14 cellular contexts compared by ENCODE assay signal in the genomic region with DNA sequence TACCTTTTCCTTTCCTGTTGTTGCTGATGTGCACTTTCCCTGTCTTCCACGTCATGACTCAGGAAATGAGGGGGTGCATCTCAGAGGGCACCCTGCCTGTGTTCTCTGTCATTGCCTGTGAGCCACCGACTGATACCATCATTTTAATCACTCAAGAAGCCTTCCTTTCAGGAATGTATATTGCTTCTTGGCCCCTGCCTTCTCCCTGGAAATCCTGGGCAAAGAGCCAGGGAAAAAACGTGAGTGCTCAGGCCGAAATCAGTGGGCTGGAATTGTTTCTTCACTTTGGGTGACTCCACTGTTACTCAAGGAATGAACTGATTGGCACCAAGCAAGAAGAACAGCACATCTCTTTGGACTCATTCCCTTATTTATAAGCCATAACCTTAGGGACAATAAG.
DNase-seq lines count a peak whose midpoint lies in the region; ATAC-seq and TF ChIP-seq lines count a peak whose summit lies in the region.
"Had no signal": no experiment of that assay in that cellular context is flagged by ENCODE, and none has a peak within 500 bp of the region (broad histone marks: within the 10 kb centered on the region; RNA-seq: fewer than 3 reads in every experiment).

No MANE protein-coding gene starts in this region.

- H3K4me3 ChIP-seq in CD8-positive, alpha-beta T cell (ENCODE audit: low read depth, low read length): no peak overlapping the region
- H3K4me3 ChIP-seq in GM23338: no peak overlapping the region

- H3K9me2 ChIP-seq in GM23338 (ENCODE audit: insufficient read depth): no peaks in the 10 kb centered on the region

- no peaks in the 10 kb centered on the region for H3K27me3 Mint-ChIP-seq in CD8-positive, alpha-beta T cell (ENCODE audit: low read depth)
- H3K27me3 Mint-ChIP-seq in chondrocyte (ENCODE audit: low read depth) (no peaks in the 10 kb centered on the region), nephron (ENCODE audit: low read depth) (no peaks in the 10 kb centered on the region), GM23338 (ENCODE audit: insufficient read depth, low read depth, poor library complexity) (peaks cover 19% of the 10 kb centered on the region)

- H3K27me3 ChIP-seq in CD8-positive, alpha-beta T cell (ENCODE audit: insufficient read depth, low read length): no peaks in the 10 kb centered on the region
- H3K27me3 ChIP-seq in GM23338 (ENCODE audit: insufficient read depth): no peaks in the 10 kb centered on the region

- H3K27ac ChIP-seq in CD8-positive, alpha-beta T cell (ENCODE audit: low read depth, low read length): no peak overlapping the region
- H3K27ac ChIP-seq in GM23338 (ENCODE audit: low read depth): no peak overlapping the region

- no peaks in the 10 kb centered on the region for H4K20me1 ChIP-seq in GM23338 (replicated peaks; ENCODE audit: insufficient read depth)

- no peak for ATAC-seq in CD8-positive, alpha-beta T cell
- no peak for ATAC-seq in GM23338
- no peak for ATAC-seq in HG03354 (IDR thresholded peaks at IDR 0.05; ENCODE audit: poor library complexity, severe bottlenecking, unreplicated experiment)

- CTCF ChIA-PET in CD8-positive, alpha-beta T cell (lab: Charles Lee): interaction anchor here (1.2 kb wide), 1 partner anchor 124 kb away, joined by 3 read pairs; no protein-coding TSS in a partner anchor

- no peaks in the 10 kb centered on the region for H3K9me3 ChIP-seq in CD8-positive, alpha-beta T cell (ENCODE audit: low read length)

- no peak for TF ChIP-seq CTCF in CD8-positive, alpha-beta T cell (IDR thresholded peaks at IDR 0.05)
- no peak for TF ChIP-seq CTCF in chondrocyte (IDR thresholded peaks at IDR 0.05)
- no peak for TF ChIP-seq CTCF in nephron (IDR thresholded peaks at IDR 0.05; ENCODE audit: unreplicated experiment in 3 of 3)
- TF ChIP-seq CTCF in GM23338 (conservative IDR thresholded peaks at IDR 0.05; ENCODE audit: low read depth in 2 of 2): no peak

- DNase-seq in CD8-positive, alpha-beta T cell: no peak
- DNase-seq in LoVo (ENCODE audit: low spot score): peak; percentile 29
- no peak for DNase-seq in chondrocyte (ENCODE audit: low spot score)
- no peak for DNase-seq in GM23338 (ENCODE audit: low spot score)
- DNase-seq in GF-D8 (lab: John Stamatoyannopoulos, UW): no peak
- DNase-seq in cardiac septum (ENCODE audit: low spot score): no peak
- DNase-seq: amniotic stem cell; DMS79; erythroblast; NCI-H510A treated with DMSO at 0.1 percent for 48 hours; occipital lobe; stimulated activated CD4-positive, alpha-beta T cell treated with anti-CD3 and anti-CD28 coated beads, Interleukin-4, amount 100 ng/mL, for 4 hours had no signal

- POLR2A ChIA-PET in CD8-positive, alpha-beta T cell (lab: Charles Lee): interaction anchor here (0.7 to 0.9 kb wide), 3 partner anchors 30 to 126 kb away, joined by 3 to 5 read pairs (median 3); a partner anchor contains a TSS

- H3K27ac Mint-ChIP-seq in CD8-positive, alpha-beta T cell: peak overlapping the region; percentile 11
- H3K27ac Mint-ChIP-seq in chondrocyte (ENCODE audit: unreplicated experiment): peak overlapping the region; percentile 84
- peak overlapping the region in 2 of 3 experiments; percentile 57 to 95 for H3K27ac Mint-ChIP-seq in nephron
- H3K27ac Mint-ChIP-seq in GM23338: no peak overlapping the region

- no peaks in the 10 kb centered on the region for H3F3A ChIP-seq in GM23338 (replicated peaks; ENCODE audit: low read depth)

- H3K4me1 ChIP-seq in CD8-positive, alpha-beta T cell (ENCODE audit: insufficient read depth, low read length): peaks cover 52% of the 10 kb centered on the region
- H3K4me1 ChIP-seq in GM23338 (ENCODE audit: insufficient read depth): peaks cover 15% of the 10 kb centered on the region

- no peak overlapping the region for H2AFZ ChIP-seq in GM23338

- H3K4me2 ChIP-seq in GM23338: no peak overlapping the region

- intact Hi-C loops in CD8-positive, alpha-beta T cell (cut with DNase I, micrococcal nuclease): loop anchor here in 1 of 2 experiments (10.0 kb wide), 1 partner anchor 201 kb away; no protein-coding TSS in a partner anchor
- intact Hi-C loops in cardiac septum (cut with DNase I): no loop called here

- no peaks in the 10 kb centered on the region for H3K9me3 Mint-ChIP-seq in CD8-positive, alpha-beta T cell
- H3K9me3 Mint-ChIP-seq in chondrocyte (ENCODE audit: low read depth) (no peaks in the 10 kb centered on the region), nephron (peaks cover 5% of the 10 kb centered on the region), GM23338 (peaks cover 10% of the 10 kb centered on the region)

- no peaks in the 10 kb centered on the region for H3K36me3 Mint-ChIP-seq in CD8-positive, alpha-beta T cell
- H3K36me3 Mint-ChIP-seq in chondrocyte (ENCODE audit: low read depth) (no peaks in the 10 kb centered on the region), nephron (ENCODE audit: low read depth) (peaks cover 4% of the 10 kb centered on the region), GM23338 (ENCODE audit: low read depth) (peaks cover 6% of the 10 kb centered on the region; the same call in 2 of the 3 replicates)

- H3K4me1 Mint-ChIP-seq in CD8-positive, alpha-beta T cell (ENCODE audit: low read depth): peaks cover 59% of the 10 kb centered on the region
- peaks cover 71% of the 10 kb centered on the region for H3K4me1 Mint-ChIP-seq in chondrocyte (ENCODE audit: low read depth)
- H3K4me1 Mint-ChIP-seq in nephron: peaks cover 45% of the 10 kb centered on the region
- H3K4me1 Mint-ChIP-seq in GM23338: peaks cover 18% of the 10 kb centered on the region

- no peak overlapping the region for H3K4me3 Mint-ChIP-seq in CD8-positive, alpha-beta T cell
- H3K4me3 Mint-ChIP-seq in chondrocyte (ENCODE audit: unreplicated experiment) (no peak overlapping the region), nephron (no peak overlapping the region), GM23338 (no peak overlapping the region)

- no peaks in the 10 kb centered on the region for H3K36me3 ChIP-seq in CD8-positive, alpha-beta T cell (ENCODE audit: insufficient read depth, low read length)
- H3K36me3 ChIP-seq in GM23338 (ENCODE audit: insufficient read depth): no peaks in the 10 kb centered on the region

- H3K79me2 ChIP-seq in GM23338 (replicated peaks; ENCODE audit: insufficient read depth): no peaks in the 10 kb centered on the region

TF ChIP-seq in GM23338, 12 proteins besides CTCF, POLR2A, EP300 and RAD21 (continues in another document):
- TF ChIP-seq, protein P1, sequence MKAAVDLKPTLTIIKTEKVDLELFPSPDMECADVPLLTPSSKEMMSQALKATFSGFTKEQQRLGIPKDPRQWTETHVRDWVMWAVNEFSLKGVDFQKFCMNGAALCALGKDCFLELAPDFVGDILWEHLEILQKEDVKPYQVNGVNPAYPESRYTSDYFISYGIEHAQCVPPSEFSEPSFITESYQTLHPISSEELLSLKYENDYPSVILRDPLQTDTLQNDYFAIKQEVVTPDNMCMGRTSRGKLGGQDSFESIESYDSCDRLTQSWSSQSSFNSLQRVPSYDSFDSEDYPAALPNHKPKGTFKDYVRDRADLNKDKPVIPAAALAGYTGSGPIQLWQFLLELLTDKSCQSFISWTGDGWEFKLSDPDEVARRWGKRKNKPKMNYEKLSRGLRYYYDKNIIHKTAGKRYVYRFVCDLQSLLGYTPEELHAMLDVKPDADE (IDR thresholded peaks at IDR 0.05): no peak
- TF ChIP-seq STAT1 (IDR thresholded peaks at IDR 0.05; ENCODE audit: unreplicated experiment): no peak
